Comparison of ENCODE assay signal across 18 cellular contexts in genomic region chr16:81127051-81127450, GRCh38. TPM values are rescaled to one million over a fixed set of nuclear protein-coding genes. Genes with fewer than 3 reads are reported as not detected.
DNase-seq lines count a peak whose midpoint lies in the region; TF ChIP-seq lines count a peak whose summit lies in the region.
"Had no signal": no experiment of that assay in that cellular context is flagged by ENCODE, and none has a peak within 500 bp of the region (broad histone marks: within the 10 kb centered on the region; RNA-seq: fewer than 3 reads in every experiment).

No MANE protein-coding gene starts in this region.

- H3K27me3 ChIP-seq in hepatocyte: no peaks in the 10 kb centered on the region
- H3K27me3 ChIP-seq: BLaER1 treated with 17β-estradiol and CSF1 and Interleukin-3, amounts not matched to agents 10 nM and 100 nM; Peyer's patch; sigmoid colon had no signal

- H4K20me1 ChIP-seq in hepatocyte (ENCODE audit: insufficient read depth, poor library complexity, severe bottlenecking): no peaks in the 10 kb centered on the region
- H4K20me1 ChIP-seq: BLaER1 treated with 17β-estradiol and CSF1 and Interleukin-3, amounts not matched to agents 10 nM and 100 nM had no signal

- no peaks in the 10 kb centered on the region for H3K9me3 ChIP-seq in hepatocyte (ENCODE audit: low read depth)
- H3K9me3 ChIP-seq: left ventricle myocardium inferior, Peyer's patch, sigmoid colon had no signal

- no peaks in the 10 kb centered on the region for H3K9me2 ChIP-seq in hepatocyte (replicated peaks; ENCODE audit: insufficient read depth)

- intact Hi-C loops in head of caudate nucleus (cut with DNase I): no loop called here

- no peaks in the 10 kb centered on the region for H3K36me3 ChIP-seq in hepatocyte (replicated peaks; ENCODE audit: insufficient read depth, low read depth)
- H3K36me3 ChIP-seq: BLaER1 treated with 17β-estradiol and CSF1 and Interleukin-3, amounts not matched to agents 10 nM and 100 nM; Peyer's patch; sigmoid colon had no signal

- no peak overlapping the region for H3K27ac ChIP-seq in hepatocyte
- H3K27ac ChIP-seq: BLaER1 treated with 17β-estradiol and CSF1 and Interleukin-3, amounts not matched to agents 10 nM and 100 nM; left ventricle myocardium inferior; Peyer's patch; sigmoid colon had no signal

- no peak overlapping the region for H3K4me2 ChIP-seq in hepatocyte
- H3K4me2 ChIP-seq: BLaER1 treated with 17β-estradiol and CSF1 and Interleukin-3, amounts not matched to agents 10 nM and 100 nM had no signal

- no peak overlapping the region for H2AFZ ChIP-seq in hepatocyte

- H3K4me3 ChIP-seq in AG10803 (ENCODE audit: low read length): no peak overlapping the region
- no peak overlapping the region for H3K4me3 ChIP-seq in hepatocyte
- H3K4me3 ChIP-seq: BLaER1 treated with 17β-estradiol and CSF1 and Interleukin-3, amounts not matched to agents 10 nM and 100 nM; left ventricle myocardium inferior; Peyer's patch; sigmoid colon had no signal

- TF ChIP-seq CTCF in AG10803 (conservative IDR thresholded peaks at IDR 0.05; ENCODE audit: low read length) (no peak), hepatocyte (IDR thresholded peaks at IDR 0.05; ENCODE audit: poor library complexity) (no peak)

- 38% methylated on average over 5 of the region's 5 CpGs for WGBS in hepatocyte (ENCODE audit: low lambda C conversion rate, missing lambda C conversion rate)

- DNase-seq in AG10803 (ENCODE audit: low read depth) (peak; percentile 76), HS-5 (ENCODE audit: low read depth) (peak; percentile 48), amniotic stem cell (lab: John Stamatoyannopoulos, UW) (peak; percentile 78), iris pigment epithelial cell (ENCODE audit: low read depth) (peak; percentile 37), NCI-H2196 treated with DMSO at 0.1 percent for 48 hours (lab: John Stamatoyannopoulos, UW; ENCODE audit: unreplicated experiment) (no peak), head of caudate nucleus (no peak), hepatocyte (ENCODE audit: low spot score) (no peak), NCI-H748 (lab: John Stamatoyannopoulos, UW; ENCODE audit: unreplicated experiment) (no peak)
- DNase-seq: activated B cell treated with CpG ODN at 0.5 μM for 24 hours; activated effector memory CD4-positive, alpha-beta T cell treated with Interleukin-2 at 50 U/mL for 16 hours; left ventricle myocardium inferior; NCI-H1048; NCI-H774; Peyer's patch; sigmoid colon had no signal

- H3K79me2 ChIP-seq in hepatocyte: no peaks in the 10 kb centered on the region

- no peaks in the 10 kb centered on the region for H3K4me1 ChIP-seq in hepatocyte (ENCODE audit: insufficient read depth)
- H3K4me1 ChIP-seq: left ventricle myocardium inferior, Peyer's patch, sigmoid colon had no signal

RNA-seq across cellular contexts. Expression of gene GCSH, which starts 30.9 kb away (rescaled TPM):
- total RNA-seq in hepatocyte: 44.3 and 53.6 TPM in 2 replicates
- polyA plus RNA-seq in hepatocyte: 71.7 and 83.1 TPM in 2 replicates

RNA-seq across cellular contexts. Expression of gene C16orf46, which starts 50.0 kb away (rescaled TPM):
- 1.0 and 2.5 TPM in 2 replicates for total RNA-seq in hepatocyte
- polyA plus RNA-seq in hepatocyte: 0.62 and 1.9 TPM in 2 replicates
- total RNA-seq: fibroblast of lung had no signal
- polyA plus RNA-seq: IgD-negative memory B cell had no signal

Comparison
In these comparisons a context has a peak if more than half of its experiments do, and no peak if none do; other contexts are left out.
1. DNase-seq: peak in AG10803 (single experiment), HS-5 (single experiment), amniotic stem cell (single experiment) and iris pigment epithelial cell (single experiment); none in NCI-H2196 treated with DMSO at 0.1 percent for 48 hours (single experiment), head of caudate nucleus (0 of 42), hepatocyte (single experiment) and NCI-H748 (single experiment).